In the genomic region with DNA sequence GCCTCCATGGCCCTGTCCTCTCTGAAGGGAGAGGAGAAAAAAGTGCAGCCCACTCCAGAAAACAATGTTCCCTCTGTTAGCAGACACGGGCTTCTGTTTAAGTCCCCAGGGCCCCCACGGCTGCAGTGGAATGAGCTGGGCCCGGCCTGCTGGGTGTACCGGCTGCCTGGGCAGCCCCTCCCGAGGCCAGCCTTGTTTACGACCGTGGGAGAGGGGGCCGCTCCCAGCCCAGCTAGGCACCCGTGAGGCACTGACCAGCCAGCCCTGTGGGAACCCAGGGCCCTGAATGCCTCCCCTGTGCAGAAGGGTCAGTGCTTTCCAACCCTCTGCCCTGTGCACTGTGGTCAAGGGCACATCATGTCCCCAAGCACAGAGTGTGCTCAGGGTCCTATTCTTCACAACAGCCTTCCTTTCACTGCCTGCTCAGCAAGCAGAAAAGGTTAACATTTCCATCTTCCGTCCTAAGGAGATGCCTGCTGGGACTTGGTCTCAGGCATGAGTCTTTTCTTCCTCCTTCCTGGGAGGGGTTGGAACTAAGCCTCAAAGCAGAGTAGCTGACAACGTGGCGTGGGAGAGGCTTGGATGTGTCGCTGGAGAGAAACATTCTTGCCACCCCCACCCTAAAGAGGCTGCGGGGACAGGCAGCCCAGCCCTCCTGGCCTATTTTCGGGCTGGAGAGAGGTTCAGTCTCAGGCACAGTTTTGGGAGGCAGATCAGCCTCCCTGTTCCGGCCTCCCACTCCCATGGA, we compare ENCODE assay signal across 11 cellular contexts.
DNase-seq lines count a peak whose midpoint lies in the region; ATAC-seq and TF ChIP-seq lines count a peak whose summit lies in the region.
"Had no signal": no experiment of that assay in that cellular context is flagged by ENCODE, and none has a peak within 500 bp of the region (broad histone marks: within the 10 kb centered on the region; RNA-seq: fewer than 3 reads in every experiment).

No MANE protein-coding gene starts in this region.

- intact Hi-C loops in Right ventricle myocardium superior (cut with DNase I) = no loop called here
- intact Hi-C loops in vagina (cut with DNase I) = no loop called here

- peak overlapping the region; percentile 40 to 70 for H3K27ac Mint-ChIP-seq in activated naive CD4-positive, alpha-beta T cell treated with anti-CD3 and anti-CD28 coated beads, Interleukin-2, amount 50 U/mL, for 72 hours
- peak overlapping the region; percentile 2 for H3K27ac Mint-ChIP-seq in osteocyte (ENCODE audit: unreplicated experiment)

- peaks cover 15% of the 10 kb centered on the region for H3K4me1 Mint-ChIP-seq in osteocyte (ENCODE audit: unreplicated experiment)

- no peaks in the 10 kb centered on the region for H3K9me3 ChIP-seq in vagina
- H3K9me3 ChIP-seq: A549 had no signal

- no peak overlapping the region for H3K4me3 ChIP-seq in vagina
- H3K4me3 ChIP-seq: A549 had no signal

- H3K9me3 Mint-ChIP-seq in activated naive CD4-positive, alpha-beta T cell treated with anti-CD3 and anti-CD28 coated beads, Interleukin-2, amount 50 U/mL, for 72 hours = peaks cover 4 to 11% of the 10 kb centered on the region in 2 donors
- no peaks in the 10 kb centered on the region for H3K9me3 Mint-ChIP-seq in osteocyte (ENCODE audit: unreplicated experiment)

- no peak for TF ChIP-seq POLR2A in vagina (IDR thresholded peaks at IDR 0.05)

- no peak for ATAC-seq in activated naive CD4-positive, alpha-beta T cell treated with anti-CD3 and anti-CD28 coated beads, Interleukin-2, amount 50 U/mL, for 72 hours
- ATAC-seq in Right ventricle myocardium superior (ENCODE audit: poor library complexity) (peak; percentile 78), GM19035 (IDR thresholded peaks at IDR 0.05; ENCODE audit: unreplicated experiment) (no peak)

- no peak for DNase-seq in activated naive CD4-positive, alpha-beta T cell treated with anti-CD3 and anti-CD28 coated beads, Interleukin-2, amount 50 U/mL, for 72 hours (ENCODE audit: low spot score in 2 of 2)
- DNase-seq in activated naive CD4-positive, alpha-beta T cell treated with Interleukin-2 at 50 U/mL for 16 hours = no peak
- DNase-seq in Right ventricle myocardium superior = peak; percentile 70
- no peak for DNase-seq in osteocyte (ENCODE audit: extremely low spot score, unreplicated experiment)
- no peak for DNase-seq in vagina (ENCODE audit: extremely low spot score in 2 of 2)
- DNase-seq in ureter (ENCODE audit: low spot score) = no peak
- no peak for DNase-seq in activated CD8-positive, alpha-beta memory T cell treated with anti-CD3 and anti-CD28 coated beads, Interleukin-2, amount 50 U/mL, for 48 hours
- DNase-seq: T-helper 9 cell had no signal

- H3K36me3 Mint-ChIP-seq in activated naive CD4-positive, alpha-beta T cell treated with anti-CD3 and anti-CD28 coated beads, Interleukin-2, amount 50 U/mL, for 72 hours = peaks cover 7 to 16% of the 10 kb centered on the region in 2 donors
- H3K36me3 Mint-ChIP-seq in osteocyte (ENCODE audit: unreplicated experiment) = no peaks in the 10 kb centered on the region

- H3K4me1 ChIP-seq in vagina = peaks cover 24% of the 10 kb centered on the region
- H3K4me1 ChIP-seq: A549 had no signal

- peak overlapping the region; percentile 85 for H3K27ac ChIP-seq in vagina
- H3K27ac ChIP-seq: A549, epithelial cell of prostate had no signal

- no peaks in the 10 kb centered on the region for H3K36me3 ChIP-seq in vagina

- H3K4me3 Mint-ChIP-seq in osteocyte (ENCODE audit: unreplicated experiment) = no peak overlapping the region

- H3K27me3 ChIP-seq in vagina = no peaks in the 10 kb centered on the region

- TF ChIP-seq CTCF in osteocyte (IDR thresholded peaks at IDR 0.05) = no peak
- TF ChIP-seq CTCF in vagina (IDR thresholded peaks at IDR 0.05) = no peak

- H3K27me3 Mint-ChIP-seq in osteocyte (ENCODE audit: unreplicated experiment) = no peaks in the 10 kb centered on the region
